ENCODE assay signal across 1 cellular context in genomic region chr1:212700892-212701819, GRCh38.
TF ChIP-seq lines count a peak whose summit lies in the region.

No MANE protein-coding gene starts in this region.

TF ChIP-seq in HepG2, 621 proteins besides CTCF, POLR2A, EP300 and RAD21 (continued from another document):
- TF ChIP-seq NR2F1 (CRISPR knock-in tag; IDR thresholded peaks at IDR 0.05) (0 out of 4 replicates have a peak, but pooled peaks of 1 of the 2 experiments have one; percentile 9), TFDP1 (CRISPR knock-in tag; IDR thresholded peaks at IDR 0.05; ENCODE audit: borderline replicate concordance) (0 out of 2 replicates have a peak, but pooled peaks have one; percentile 20), NR2F6 (IDR thresholded peaks at IDR 0.05) (peak; percentile 62), NR2F6 (CRISPR knock-in tag; IDR thresholded peaks at IDR 0.05) (no peak; the same call in 1 of the 2 replicates), HNRNPL (IDR thresholded peaks at IDR 0.05; ENCODE audit: low read depth, low read length) (0 out of 2 replicates have a peak, but pooled peaks have one; percentile 15), TEAD2 (CRISPR knock-in tag; IDR thresholded peaks at IDR 0.05) (no peak), MYPOP (CRISPR knock-in tag; IDR thresholded peaks at IDR 0.05) (peak; percentile 80; the same call in 1 of the 2 replicates), ZSCAN20 (CRISPR knock-in tag; IDR thresholded peaks at IDR 0.05; ENCODE audit: borderline replicate concordance) (no peak), KDM5B (CRISPR knock-in tag; IDR thresholded peaks at IDR 0.05; ENCODE audit: borderline replicate concordance) (0 out of 2 replicates have a peak, but pooled peaks have one; percentile 8), ARID2 (CRISPR knock-in tag; IDR thresholded peaks at IDR 0.05; ENCODE audit: borderline replicate concordance) (0 out of 2 replicates have a peak, but pooled peaks have one; percentile 45), PREB (CRISPR knock-in tag; IDR thresholded peaks at IDR 0.05) (no peak), BCL6 (CRISPR knock-in tag; IDR thresholded peaks at IDR 0.05) (peak; percentile 28; the same call in 1 of the 2 replicates)
